Comparison of ENCODE assay signal across 8 cellular contexts in genomic region chr12:12736759-12737676, GRCh38. TPM values are rescaled to one million over a fixed set of nuclear protein-coding genes. Genes with fewer than 3 reads are reported as not detected.
A peak's percentile ranks its signal among the peaks of the same experiment; 100 is the strongest.
DNase-seq lines count a peak whose midpoint lies in the region; ATAC-seq, FAIRE-seq and TF ChIP-seq lines count a peak whose summit lies in the region.

No MANE protein-coding gene starts in this region.

- H3K4me1 ChIP-seq in astrocyte (ENCODE audit: insufficient read depth, low read length), result peaks cover 28% of the 10 kb centered on the region
- no peaks in the 10 kb centered on the region for H3K4me1 ChIP-seq in hepatocyte (ENCODE audit: insufficient read depth)
- H3K4me1 ChIP-seq in spleen, result peaks cover 15 to 59% (median 36%) of the 10 kb centered on the region in 6 donors

- H3K27me3 ChIP-seq in astrocyte (ENCODE audit: insufficient read depth, low read length), result no peaks in the 10 kb centered on the region
- H3K27me3 ChIP-seq in hepatocyte, result no peaks in the 10 kb centered on the region
- no peaks in the 10 kb centered on the region for H3K27me3 ChIP-seq in spleen (replicated peaks in 1 of 7)

- peaks cover 3% of the 10 kb centered on the region for H3K9me3 ChIP-seq in astrocyte (ENCODE audit: insufficient read depth, low read depth, low read length)
- no peaks in the 10 kb centered on the region for H3K9me3 ChIP-seq in hepatocyte (ENCODE audit: low read depth)
- no peaks in the 10 kb centered on the region for H3K9me3 ChIP-seq in spleen

- no peaks in the 10 kb centered on the region for H3K9me2 ChIP-seq in hepatocyte (replicated peaks; ENCODE audit: insufficient read depth)

- 76% methylated on average over 9 of the region's 9 CpGs for WGBS in hepatocyte (ENCODE audit: low lambda C conversion rate, missing lambda C conversion rate)
- 36 to 43% (median 40%) methylated on average over 9 of the region's 9 CpGs for WGBS in spleen, 5 donors

- peaks cover 10% of the 10 kb centered on the region for H3K4me1 Mint-ChIP-seq in astrocyte (ENCODE audit: low read depth, unreplicated experiment)

- TF ChIP-seq POLR2A in spleen (IDR thresholded peaks at IDR 0.05), result no peak

- H3K4me3 Mint-ChIP-seq in astrocyte (ENCODE audit: unreplicated experiment), result no peak overlapping the region

- H3K4me2 ChIP-seq in astrocyte (ENCODE audit: low read length), result peak overlapping the region; percentile 79
- no peak overlapping the region for H3K4me2 ChIP-seq in hepatocyte

- peak overlapping the region; percentile 66 for H3K9ac ChIP-seq in astrocyte (ENCODE audit: low read length)

- H3K27ac Mint-ChIP-seq in astrocyte (ENCODE audit: unreplicated experiment), result peak overlapping the region; percentile 77

- ATAC-seq in GM18870 (IDR thresholded peaks at IDR 0.05; ENCODE audit: unreplicated experiment), result peak; percentile 57
- ATAC-seq in HG03159 (IDR thresholded peaks at IDR 0.05; ENCODE audit: unreplicated experiment), result peak; percentile 74

- H2AFZ ChIP-seq in astrocyte (ENCODE audit: low read depth, low read length) (peak overlapping the region; percentile 30), hepatocyte (peak overlapping the region; percentile 8)

- H3K27me3 Mint-ChIP-seq in astrocyte (ENCODE audit: low read depth, unreplicated experiment), result no peaks in the 10 kb centered on the region

- peak; percentile 67 for TF ChIP-seq CTCF in astrocyte (IDR thresholded peaks at IDR 0.05; ENCODE audit: insufficient read depth, low read depth, low read length)
- TF ChIP-seq CTCF in hepatocyte (IDR thresholded peaks at IDR 0.05; ENCODE audit: poor library complexity), result peak; percentile 61
- peak; percentile 54 to 90 (median 74) for TF ChIP-seq CTCF in spleen (IDR thresholded peaks at IDR 0.05 in 8 of 11, conservative IDR thresholded peaks at IDR 0.05 in 3 of 11)

- H3K79me2 ChIP-seq in astrocyte (ENCODE audit: insufficient read depth, low read length), result peaks cover 25% of the 10 kb centered on the region
- peaks cover 2% of the 10 kb centered on the region for H3K79me2 ChIP-seq in hepatocyte

- H3K27ac ChIP-seq in astrocyte (ENCODE audit: low read depth, low read length) (peak overlapping the region; percentile 72), hepatocyte (no peak overlapping the region), spleen (peak overlapping the region in 7 of 8 donors; percentile 54 to 82 (median 80))

- peak; percentile 69 for FAIRE-seq in RCC 7860 (lab: Jason Lieb, UNC)
- FAIRE-seq in astrocyte (lab: Jason Lieb, UNC), result peak; percentile 58

- no peaks in the 10 kb centered on the region for H3K36me3 Mint-ChIP-seq in astrocyte (ENCODE audit: low read depth, unreplicated experiment)

- H3K36me3 ChIP-seq in astrocyte (ENCODE audit: insufficient read depth, low read length), result no peaks in the 10 kb centered on the region
- H3K36me3 ChIP-seq in hepatocyte (replicated peaks; ENCODE audit: insufficient read depth, low read depth), result no peaks in the 10 kb centered on the region
- no peaks in the 10 kb centered on the region for H3K36me3 ChIP-seq in spleen

- peak; percentile 63 for DNase-seq in CD1c-positive myeloid dendritic cell (ENCODE audit: extremely low spot score)
- no peak for DNase-seq in RCC 7860 (ENCODE audit: low spot score)
- DNase-seq in astrocyte (ENCODE audit: low read depth), result peak; percentile 86
- DNase-seq in hepatocyte (ENCODE audit: low spot score), result peak; percentile 57
- no peak for DNase-seq in spleen
- DNase-seq in SHP77 treated with DMSO at 0.1 percent for 48 hours (lab: John Stamatoyannopoulos, UW), result no peak

- H4K20me1 ChIP-seq in astrocyte (ENCODE audit: insufficient read depth, low read length) (no peaks in the 10 kb centered on the region), hepatocyte (ENCODE audit: insufficient read depth, poor library complexity, severe bottlenecking) (no peaks in the 10 kb centered on the region)

- H3K9me3 Mint-ChIP-seq in astrocyte (ENCODE audit: unreplicated experiment), result no peaks in the 10 kb centered on the region

- H3K4me3 ChIP-seq in astrocyte (ENCODE audit: insufficient read depth, low read depth, low read length), result peak overlapping the region; percentile 14
- H3K4me3 ChIP-seq in hepatocyte, result no peak overlapping the region
- H3K4me3 ChIP-seq in spleen, result peak overlapping the region in 3 of 8 donors; percentile 0 to 36 (median 11)

- intact Hi-C loops in spleen (cut with DNase I; ENCODE audit: low total_unique reads), result loop anchor here (5.0 to 10.0 kb wide), 2 partner anchors 90 to 362 kb away; no protein-coding TSS in a partner anchor

RNA-seq across cellular contexts. Expression of gene CDKN1B, which starts 19.9 kb away (rescaled TPM):
- total RNA-seq in astrocyte (13.4 and 16.7 TPM in 2 replicates), hepatocyte (44.8 and 46.0 TPM in 2 replicates), spleen (10 to 100 TPM; 72.3 to 95.2 (median 79.3) TPM)
- polyA plus RNA-seq in hepatocyte (4.2 and 7.0 TPM in 2 replicates), spleen (10 to 100 TPM; 34.9 to 49.3 (median 46.4) TPM)

RNA-seq across cellular contexts. Expression of gene GPR19, which starts 41.0 kb away (rescaled TPM):
- total RNA-seq in astrocyte (2.8 and 4.3 TPM in 2 replicates), hepatocyte (0.16 and 0.50 TPM in 2 replicates), spleen (1 to 10 TPM in 5 of 7 donors, under 1 TPM in 1, not detected in 1; 0.80 to 5.5 (median 1.9) TPM)
- polyA plus RNA-seq in hepatocyte (0.44 and 0.74 TPM in 2 replicates), spleen (under 1 TPM; 0.35 to 0.74 (median 0.61) TPM)

RNA-seq across cellular contexts. Expression of gene APOLD1, which starts 48.4 kb away (rescaled TPM):
- total RNA-seq in astrocyte (0.38 and 0.70 TPM in 2 replicates), hepatocyte (5.6 and 6.0 TPM in 2 replicates), spleen (10 to 100 TPM in 6 of 7 donors, 1 to 10 TPM in 1; 6.1 to 79.5 (median 16.0) TPM)
- polyA plus RNA-seq in hepatocyte (1.5 and 3.8 TPM in 2 replicates), spleen (1 to 10 TPM; 1.3 to 4.5 (median 2.5) TPM)

Comparison
In these comparisons a context has a peak if more than half of its experiments do, and no peak if none do; other contexts are left out.
1. DNase-seq: peak in CD1c-positive myeloid dendritic cell (single experiment), astrocyte (single experiment) and hepatocyte (single experiment); none in RCC 7860 (single experiment), spleen (single experiment) and SHP77 treated with DMSO at 0.1 percent for 48 hours (single experiment).
2. Peak in every context shown above with its lines, with median percentiles within 50 percentile points of each other: CTCF ChIP-seq.